Comparison of ENCODE assay signal across 12 cellular contexts in the genomic region with DNA sequence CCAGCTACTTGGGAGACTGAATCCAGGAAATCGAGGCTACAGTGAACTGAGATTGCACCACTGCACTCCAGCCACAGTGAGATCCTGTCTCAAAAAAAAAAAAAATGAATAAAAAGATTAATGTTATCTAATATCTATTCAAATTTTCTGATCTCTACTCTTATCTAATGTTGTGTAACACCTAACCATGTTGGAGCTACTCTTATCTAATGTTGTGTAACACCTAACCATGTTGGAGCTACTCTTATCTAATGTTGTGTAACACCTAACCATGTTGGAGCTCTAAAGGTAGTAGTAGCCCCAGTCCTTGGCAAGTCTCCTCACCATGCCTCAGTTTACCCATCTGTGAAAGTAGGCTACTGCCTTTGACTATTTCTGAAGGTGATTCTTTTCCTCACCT. TPM values are rescaled to one million over a fixed set of nuclear protein-coding genes. Genes with fewer than 3 reads are reported as not detected.
DNase-seq lines count a peak whose midpoint lies in the region; ATAC-seq and TF ChIP-seq lines count a peak whose summit lies in the region.
"Not testable (repeated sequence)": the region's sequence is repeated elsewhere in the genome, so short reads cannot be mapped to it uniquely, and the experiment has no call there.
"Had no signal": no experiment of that assay in that cellular context is flagged by ENCODE, and none has a peak within 500 bp of the region (broad histone marks: within the 10 kb centered on the region; RNA-seq: fewer than 3 reads in every experiment).

No MANE protein-coding gene starts in this region.

- H3K27me3 ChIP-seq in BE2C; HUES6 (ENCODE audit: control insufficient read depth, insufficient read depth, low read length); endodermal cell (ENCODE audit: control insufficient read depth, insufficient read depth, low read length, poor library complexity, severe bottlenecking); neural progenitor cell: not testable (repeated sequence)
- peaks cover 26% of the 10 kb centered on the region for H3K27me3 ChIP-seq in lower lobe of right lung (ENCODE audit: low read depth)

- H3K9ac ChIP-seq in HUES6 (ENCODE audit: low read length); endodermal cell (ENCODE audit: extremely low read depth, low read length, poor library complexity, severe bottlenecking); neural progenitor cell: not testable (repeated sequence)

- H3K36me3 ChIP-seq in BE2C; HUES6 (ENCODE audit: control insufficient read depth, insufficient read depth, low read length); endodermal cell (ENCODE audit: control insufficient read depth, insufficient read depth, low read length); lower lobe of right lung; neural progenitor cell: not testable (repeated sequence)

- H3K27me3 Mint-ChIP-seq in endodermal cell (ENCODE audit: insufficient read depth): not testable (repeated sequence)
- H3K27me3 Mint-ChIP-seq in neural progenitor cell (ENCODE audit: insufficient read depth, low read depth): peaks cover 15% of the 10 kb centered on the region

- not testable (repeated sequence) for H3K9me3 ChIP-seq in BE2C; HUES6 (ENCODE audit: control insufficient read depth, insufficient read depth, low read depth, low read length); endodermal cell (ENCODE audit: control insufficient read depth, low read length); lower lobe of right lung; neural progenitor cell (ENCODE audit: low read depth)

- H3K4me2 ChIP-seq in neural progenitor cell: peak overlapping the region; percentile 80

- not testable (repeated sequence) for H4K20me1 ChIP-seq in neural progenitor cell (ENCODE audit: low read depth)

- ATAC-seq in left lobe of liver (peak; percentile 79), lower lobe of right lung (peak; percentile 34 to 44)

- DNase-seq in BE2C; endodermal cell; left lobe of liver (ENCODE audit: low spot score); lower lobe of right lung; neural progenitor cell (ENCODE audit: low spot score): not testable (repeated sequence)

- H3K4me1 Mint-ChIP-seq in endodermal cell (peaks cover 50% of the 10 kb centered on the region), neural progenitor cell (peaks cover 54% of the 10 kb centered on the region)

- H3K4me1 ChIP-seq in BE2C (peaks cover 70% of the 10 kb centered on the region), HUES6 (ENCODE audit: control insufficient read depth, insufficient read depth, low read length) (peaks cover 34% of the 10 kb centered on the region), endodermal cell (ENCODE audit: control insufficient read depth, insufficient read depth, low read length) (peaks cover 12% of the 10 kb centered on the region), neural progenitor cell (peaks cover 78% of the 10 kb centered on the region)
- not testable (repeated sequence) for H3K4me1 ChIP-seq in lower lobe of right lung

- TF ChIP-seq CTCF in BE2C (IDR thresholded peaks at IDR 0.05; ENCODE audit: low read depth, low read length); endodermal cell (conservative IDR thresholded peaks at IDR 0.05); lower lobe of right lung (IDR thresholded peaks at IDR 0.05); neural progenitor cell (IDR thresholded peaks at IDR 0.05): not testable (repeated sequence)

- not testable (repeated sequence) for H3K79me2 ChIP-seq in neural progenitor cell (ENCODE audit: low read depth)

- H3K4me3 Mint-ChIP-seq in endodermal cell (peak overlapping the region; percentile 42), neural progenitor cell (peak overlapping the region; percentile 83)

- H3K36me3 Mint-ChIP-seq in endodermal cell (ENCODE audit: low read depth); neural progenitor cell: not testable (repeated sequence)

- WGBS in endodermal cell (ENCODE audit: insufficient coverage in 1 of 2, insufficient read length in 1 of 2), 2 experiments: 83% methylated on average over 1 of the region's 1 CpG; no CpG with 5 or more reads in 1 of the 2 experiments

- not testable (repeated sequence) for H3K27ac ChIP-seq in HUES6 (ENCODE audit: low read depth, low read length); lower lobe of right lung; neural progenitor cell
- H3K27ac ChIP-seq in angular gyrus (ENCODE audit: low read depth, low read length) (peak overlapping the region; percentile 7), endodermal cell (ENCODE audit: low read depth, low read length) (peak overlapping the region; percentile 86)

- H3F3A ChIP-seq in neural progenitor cell (ENCODE audit: low read depth): peaks cover 49% of the 10 kb centered on the region

- intact Hi-C loops in lower lobe of right lung (cut with DNase I): not testable (repeated sequence)

- peak overlapping the region; percentile 45; the same call in 1 of the 2 replicates for H3K4me3 ChIP-seq in BE2C (ENCODE audit: low read depth, low read length)
- peak overlapping the region; percentile 44; the same call in 1 of the 2 replicates for H3K4me3 ChIP-seq in HUES6 (ENCODE audit: low read depth, low read length)
- not testable (repeated sequence) for H3K4me3 ChIP-seq in endodermal cell (ENCODE audit: low read length); lower lobe of right lung
- peak overlapping the region; percentile 44 for H3K4me3 ChIP-seq in neural progenitor cell

- not testable (repeated sequence) for H3K9me3 Mint-ChIP-seq in endodermal cell, neural progenitor cell

- not testable (repeated sequence) for H3K27ac Mint-ChIP-seq in endodermal cell
- H3K27ac Mint-ChIP-seq in neural progenitor cell: peak overlapping the region; percentile 30

- not testable (repeated sequence) for H2AFZ ChIP-seq in neural progenitor cell (replicated peaks)

RNA-seq across cellular contexts. Expression of gene SRRM4, which starts 26.9 kb away (rescaled TPM):
- 11.1 TPM for polyA plus RNA-seq in BE2C (2012; ENCODE audit: insufficient read depth, insufficient read length, low read depth)
- total RNA-seq in endodermal cell: under 1 TPM; 0.44 to 0.71 TPM
- polyA plus RNA-seq in endodermal cell (2013, experiment 1 of 2): 10.7 TPM
- 9.5 TPM for polyA plus RNA-seq in endodermal cell (2013, experiment 2 of 2)
- not detected for total RNA-seq in left lobe of liver
- total RNA-seq in lower lobe of right lung: not detected
- total RNA-seq in neural progenitor cell (ENCODE audit: low replicate concordance): 0.07 and 0.34 TPM in 2 replicates
- total RNA-seq: A172; Calu3; CD4-positive, alpha-beta T cell; GM23248; HT-29 had no signal
- polyA plus RNA-seq: GM23248 had no signal
